ENCODE assay signal across 30 cellular contexts in genomic region chrX:33831211-33831610, GRCh38.
"Had no signal": no experiment of that assay in that cellular context is flagged by ENCODE, and none has a peak within 500 bp of the region (broad histone marks: within the 10 kb centered on the region; RNA-seq: fewer than 3 reads in every experiment).

No MANE protein-coding gene starts in this region.

- H3K4me3 Mint-ChIP-seq: activated B cell treated with CpG ODN at 0.5 μM for 24 hours; activated CD8-positive, alpha-beta T cell treated with anti-CD3 and anti-CD28 coated beads for 36 hours; activated T-cell treated with anti-CD3 and anti-CD28 coated beads, Interleukin-2, amount 50 U/mL, for 4 hours; activated T-helper 17 cell treated with anti-CD3 and anti-CD28 coated beads, Interleukin-2, amount 50 U/mL, for 72 hours; memory B cell; naive thymus-derived CD8-positive, alpha-beta T cell; neural crest cell; stimulated activated memory B cell treated with anti-CD40 and anti-IgM and Interleukin-4, amounts not matched to agents 10 μg/mL and 1 μg/mL and 100 μg/mL, for 72 hours had no signal

- H3K27me3 ChIP-seq: brain microvascular endothelial cell, stomach, thyroid gland, upper lobe of right lung had no signal

- H3K27me3 Mint-ChIP-seq: activated B cell treated with CpG ODN at 0.5 μM for 24 hours; activated CD8-positive, alpha-beta T cell treated with anti-CD3 and anti-CD28 coated beads for 36 hours; activated T-helper 17 cell treated with anti-CD3 and anti-CD28 coated beads, Interleukin-2, amount 50 U/mL, for 72 hours; memory B cell; naive thymus-derived CD8-positive, alpha-beta T cell; stimulated activated memory B cell treated with anti-CD40 and anti-IgM and Interleukin-4, amounts not matched to agents 10 μg/mL and 1 μg/mL and 100 μg/mL, for 72 hours had no signal

- H3K27ac Mint-ChIP-seq: activated B cell treated with CpG ODN at 0.5 μM for 24 hours; activated CD8-positive, alpha-beta T cell treated with anti-CD3 and anti-CD28 coated beads for 36 hours; activated T-helper 17 cell treated with anti-CD3 and anti-CD28 coated beads, Interleukin-2, amount 50 U/mL, for 72 hours; memory B cell; naive thymus-derived CD8-positive, alpha-beta T cell; stimulated activated memory B cell treated with anti-CD40 and anti-IgM and Interleukin-4, amounts not matched to agents 10 μg/mL and 1 μg/mL and 100 μg/mL, for 72 hours had no signal

- DNase-seq: activated B cell treated with CpG ODN at 0.5 μM for 24 hours; activated CD4-positive, alpha-beta T cell treated with anti-CD3 and anti-CD28 coated beads, Interleukin-2, amount 50 U/mL, for 1 hour; activated CD8-positive, alpha-beta T cell treated with anti-CD3 and anti-CD28 coated beads for 36 hours; activated gamma-delta T cell treated with Interleukin-2 at 50 U/mL for 16 hours; activated naive CD4-positive, alpha-beta T cell treated with anti-CD3 and anti-CD28 coated beads, Interleukin-2, amount 50 U/mL, for 16 hours; activated T-cell treated with anti-CD3 and anti-CD28 coated beads, Interleukin-2, amount 50 U/mL, for 4 hours; amniotic stem cell; brain microvascular endothelial cell; caudate nucleus; foreskin fibroblast; head of caudate nucleus; hippocampal formation; kidney; naive thymus-derived CD8-positive, alpha-beta T cell; nucleus accumbens; psoas muscle; stimulated activated CD4-positive, alpha-beta T cell treated with anti-CD3 and anti-CD28 coated beads, Interleukin-1b, Interleukin-23, amount 100 ng/mL, for 48 hours; stimulated activated CD4-positive, alpha-beta T cell treated with anti-CD3 and anti-CD28 coated beads, Interleukin-4, amount 100 ng/mL, for 4 hours; stimulated activated CD8-positive, alpha-beta memory T cell treated with anti-CD3 and anti-CD28 coated beads, Interleukin-4, amount 100 ng/mL, for 48 hours; stomach; thyroid gland; upper lobe of right lung had no signal

- FAIRE-seq: endothelial cell of umbilical vein, kidney had no signal

- H3K4me3 ChIP-seq: psoas muscle, smooth muscle cell, stomach, thyroid gland, upper lobe of right lung had no signal

- H3K9me3 ChIP-seq: psoas muscle, thyroid gland, upper lobe of right lung had no signal

- H3K27ac ChIP-seq: brain microvascular endothelial cell, parathyroid adenoma, psoas muscle, stomach, thyroid gland, upper lobe of right lung had no signal

- H3K4me1 ChIP-seq: parathyroid adenoma, psoas muscle, stomach, thyroid gland, upper lobe of right lung had no signal

- H3K36me3 Mint-ChIP-seq: memory B cell; stimulated activated memory B cell treated with anti-CD40 and anti-IgM and Interleukin-4, amounts not matched to agents 10 μg/mL and 1 μg/mL and 100 μg/mL, for 72 hours had no signal

- H3K9ac ChIP-seq: parathyroid adenoma had no signal

- H2AFZ ChIP-seq: parathyroid adenoma had no signal

- H3K36me3 ChIP-seq: brain microvascular endothelial cell, stomach, thyroid gland, upper lobe of right lung had no signal

- H3K79me2 ChIP-seq: parathyroid adenoma had no signal

- H3K4me1 Mint-ChIP-seq: activated B cell treated with CpG ODN at 0.5 μM for 24 hours; activated T-helper 17 cell treated with anti-CD3 and anti-CD28 coated beads, Interleukin-2, amount 50 U/mL, for 72 hours; memory B cell; naive thymus-derived CD8-positive, alpha-beta T cell; neural crest cell; stimulated activated memory B cell treated with anti-CD40 and anti-IgM and Interleukin-4, amounts not matched to agents 10 μg/mL and 1 μg/mL and 100 μg/mL, for 72 hours had no signal

- H3K4me2 ChIP-seq: smooth muscle cell had no signal

- ATAC-seq: activated CD8-positive, alpha-beta T cell treated with anti-CD3 and anti-CD28 coated beads for 36 hours; activated T-cell treated with anti-CD3 and anti-CD28 coated beads, Interleukin-2, amount 50 U/mL, for 4 hours; activated T-helper 17 cell treated with anti-CD3 and anti-CD28 coated beads, Interleukin-2, amount 50 U/mL, for 72 hours; esophagus mucosa; naive thymus-derived CD8-positive, alpha-beta T cell; psoas muscle; stimulated activated memory B cell treated with anti-CD40 and anti-IgM and Interleukin-4, amounts not matched to agents 10 μg/mL and 1 μg/mL and 100 μg/mL, for 72 hours; upper lobe of right lung had no signal
